Comparison of ENCODE assay signal across 1 cellular context in the genomic region with DNA sequence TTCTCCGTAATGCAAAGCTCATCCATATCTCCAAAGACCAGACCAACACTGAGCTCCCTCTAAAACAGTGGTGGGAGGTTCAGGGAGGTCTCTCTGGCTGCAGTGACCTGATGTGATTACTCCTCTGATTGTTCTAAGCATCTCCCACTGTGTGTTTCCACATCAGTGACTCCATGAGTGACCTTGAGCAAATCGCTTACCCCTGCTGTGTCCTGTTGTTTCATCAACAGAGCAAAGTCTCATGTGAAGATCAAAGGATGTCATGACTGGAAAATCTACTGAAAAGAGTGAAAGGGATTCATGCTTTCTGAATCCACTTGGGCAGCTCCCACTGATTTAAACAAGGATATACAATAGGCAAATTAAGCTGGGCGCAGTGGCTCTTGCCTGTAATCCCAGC.
TF ChIP-seq lines count a peak whose summit lies in the region.

No MANE protein-coding gene starts in this region.

TF ChIP-seq in HepG2, 621 proteins besides CTCF, POLR2A, EP300 and RAD21 (continued from another document and continues in another):
- TF ChIP-seq IRF9 (CRISPR knock-in tag; IDR thresholded peaks at IDR 0.05; ENCODE audit: borderline replicate concordance) (no peak), ZNF782 (CRISPR knock-in tag; IDR thresholded peaks at IDR 0.05; ENCODE audit: borderline replicate concordance) (no peak), ZNF580 (CRISPR knock-in tag; IDR thresholded peaks at IDR 0.05; ENCODE audit: borderline replicate concordance, low read depth) (0 out of 2 replicates have a peak, but pooled peaks have one; percentile 27), NR2F1 (CRISPR knock-in tag; IDR thresholded peaks at IDR 0.05) (peak; percentile 34 to 51; a peak in 2 of 4 replicates), ZNF589 (CRISPR knock-in tag; conservative IDR thresholded peaks at IDR 0.05) (no peak), ISX (CRISPR knock-in tag; conservative IDR thresholded peaks at IDR 0.05) (no peak), LCORL (IDR thresholded peaks at IDR 0.05) (no peak), LCORL (CRISPR knock-in tag; IDR thresholded peaks at IDR 0.05) (peak; percentile 50; the same call in 1 of the 2 replicates), MAFG (CRISPR knock-in tag; IDR thresholded peaks at IDR 0.05) (no peak), ZNF564 (CRISPR knock-in tag; IDR thresholded peaks at IDR 0.05) (no peak), ZFP36 (IDR thresholded peaks at IDR 0.05; ENCODE audit: borderline replicate concordance, low read depth, low read length, partially characterized antibody) (no peak), SIX4 (CRISPR knock-in tag; IDR thresholded peaks at IDR 0.05) (0 out of 2 replicates have a peak, but pooled peaks have one; percentile 32), ZNF280D (CRISPR knock-in tag; IDR thresholded peaks at IDR 0.05) (no peak), ZNF75D (CRISPR knock-in tag; IDR thresholded peaks at IDR 0.05; ENCODE audit: borderline replicate concordance) (no peak), ATAD3A (CRISPR knock-in tag; IDR thresholded peaks at IDR 0.05) (no peak), PBX3 (CRISPR knock-in tag; IDR thresholded peaks at IDR 0.05; ENCODE audit: borderline replicate concordance) (no peak), SMARCE1 (IDR thresholded peaks at IDR 0.05; ENCODE audit: borderline replicate concordance) (no peak), ZNF318 (CRISPR knock-in tag; IDR thresholded peaks at IDR 0.05) (no peak), SALL1 (CRISPR knock-in tag; IDR thresholded peaks at IDR 0.05) (peak; percentile 81), TOPORS (CRISPR knock-in tag; IDR thresholded peaks at IDR 0.05) (no peak), ZNF792 (CRISPR knock-in tag; IDR thresholded peaks at IDR 0.05) (peak; percentile 50; the same call in 1 of the 2 replicates), HDAC2 (CRISPR knock-in tag; IDR thresholded peaks at IDR 0.05) (peak; percentile 81), ZNF33B (CRISPR knock-in tag; IDR thresholded peaks at IDR 0.05) (no peak), RORA (CRISPR knock-in tag; IDR thresholded peaks at IDR 0.05) (no peak), NR2F6 (IDR thresholded peaks at IDR 0.05) (peak; percentile 47; the same call in 1 of the 2 replicates), NR2F6 (CRISPR knock-in tag; IDR thresholded peaks at IDR 0.05) (peak; percentile 67; the same call in 1 of the 2 replicates), ZNF878 (CRISPR knock-in tag; IDR thresholded peaks at IDR 0.05) (peak; percentile 52; the same call in 1 of the 2 replicates), CHCHD3 (CRISPR knock-in tag; IDR thresholded peaks at IDR 0.05) (no peak), PHF8 (CRISPR knock-in tag; IDR thresholded peaks at IDR 0.05) (no peak), ZKSCAN8 (CRISPR knock-in tag; IDR thresholded peaks at IDR 0.05; ENCODE audit: borderline replicate concordance) (0 out of 2 replicates have a peak, but pooled peaks have one; percentile 36), ZNF484 (CRISPR knock-in tag; IDR thresholded peaks at IDR 0.05; ENCODE audit: borderline replicate concordance, low read depth) (no peak), ZSCAN5A (CRISPR knock-in tag; IDR thresholded peaks at IDR 0.05; ENCODE audit: borderline replicate concordance) (no peak), ERF (CRISPR knock-in tag; IDR thresholded peaks at IDR 0.05) (0 out of 2 replicates have a peak, but pooled peaks have one; percentile 32), ZNF556 (CRISPR knock-in tag; IDR thresholded peaks at IDR 0.05; ENCODE audit: borderline replicate concordance) (no peak), ZNF10 (CRISPR knock-in tag; IDR thresholded peaks at IDR 0.05; ENCODE audit: borderline replicate concordance, low read depth) (no peak), GLI4 (CRISPR knock-in tag; IDR thresholded peaks at IDR 0.05; ENCODE audit: borderline replicate concordance) (no peak), NFYC (CRISPR knock-in tag; IDR thresholded peaks at IDR 0.05) (no peak), MED1 (CRISPR knock-in tag; IDR thresholded peaks at IDR 0.05) (peak; percentile 76), ARNT (IDR thresholded peaks at IDR 0.05) (no peak), AGO2 (optimal IDR thresholded peaks at IDR 0.05; ENCODE audit: low read depth, low read length) (no peak), THAP8 (CRISPR knock-in tag; IDR thresholded peaks at IDR 0.05; ENCODE audit: borderline replicate concordance) (no peak), ZNF788 (CRISPR knock-in tag; IDR thresholded peaks at IDR 0.05; ENCODE audit: borderline replicate concordance) (no peak), GABPB1 (CRISPR knock-in tag; IDR thresholded peaks at IDR 0.05) (peak; percentile 32; the same call in 1 of the 2 replicates), NR1H2 (CRISPR knock-in tag; IDR thresholded peaks at IDR 0.05; ENCODE audit: borderline replicate concordance, low read depth) (no peak)
- TF ChIP-seq, protein P1, sequence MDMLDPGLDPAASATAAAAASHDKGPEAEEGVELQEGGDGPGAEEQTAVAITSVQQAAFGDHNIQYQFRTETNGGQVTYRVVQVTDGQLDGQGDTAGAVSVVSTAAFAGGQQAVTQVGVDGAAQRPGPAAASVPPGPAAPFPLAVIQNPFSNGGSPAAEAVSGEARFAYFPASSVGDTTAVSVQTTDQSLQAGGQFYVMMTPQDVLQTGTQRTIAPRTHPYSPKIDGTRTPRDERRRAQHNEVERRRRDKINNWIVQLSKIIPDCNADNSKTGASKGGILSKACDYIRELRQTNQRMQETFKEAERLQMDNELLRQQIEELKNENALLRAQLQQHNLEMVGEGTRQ (IDR thresholded peaks at IDR 0.05; ENCODE audit: low read depth, low read length): no peak
- TF ChIP-seq, protein P1 (CRISPR knock-in tag; IDR thresholded peaks at IDR 0.05; ENCODE audit: borderline replicate concordance): no peak
- TF ChIP-seq, protein P2, sequence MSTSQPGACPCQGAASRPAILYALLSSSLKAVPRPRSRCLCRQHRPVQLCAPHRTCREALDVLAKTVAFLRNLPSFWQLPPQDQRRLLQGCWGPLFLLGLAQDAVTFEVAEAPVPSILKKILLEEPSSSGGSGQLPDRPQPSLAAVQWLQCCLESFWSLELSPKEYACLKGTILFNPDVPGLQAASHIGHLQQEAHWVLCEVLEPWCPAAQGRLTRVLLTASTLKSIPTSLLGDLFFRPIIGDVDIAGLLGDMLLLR (CRISPR knock-in tag; IDR thresholded peaks at IDR 0.05): no peak
